Comparison of ENCODE assay signal across 8 cellular contexts in the genomic region with DNA sequence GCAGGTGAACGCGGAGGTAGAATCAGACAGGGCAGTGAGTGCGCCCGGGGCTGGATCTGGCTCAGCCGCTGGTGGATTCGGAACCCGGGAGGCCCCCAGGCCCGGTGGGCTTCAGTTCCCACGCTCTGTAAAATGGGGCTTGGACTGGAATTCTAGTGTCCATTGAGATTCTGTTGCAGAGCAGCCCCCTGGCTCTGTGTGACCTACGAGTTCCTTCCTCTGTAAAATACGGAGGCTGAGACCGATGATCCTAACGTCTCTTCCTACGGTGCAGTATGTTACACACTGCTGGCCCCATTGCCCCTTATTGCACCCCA. TPM values are rescaled to one million over a fixed set of nuclear protein-coding genes. Genes with fewer than 3 reads are reported as not detected.
A peak's percentile ranks its signal among the peaks of the same experiment; 100 is the strongest.
DNase-seq lines count a peak whose midpoint lies in the region; TF ChIP-seq lines count a peak whose summit lies in the region.

No MANE protein-coding gene starts in this region.

- H3K4me3 ChIP-seq in GM12864 (ENCODE audit: low read depth, low read length) (peak overlapping the region; percentile 84), NT2/D1 (ENCODE audit: insufficient read length, low read depth) (peak overlapping the region; percentile 71), epithelial cell of esophagus (ENCODE audit: low read length) (peak overlapping the region; percentile 83)

- DNase-seq in GM12864 (ENCODE audit: low read depth) = no peak
- DNase-seq in NT2/D1 (ENCODE audit: low read depth, low spot score) = no peak
- DNase-seq in epithelial cell of esophagus (ENCODE audit: low read depth) = no peak
- no peak for DNase-seq in osteocyte (ENCODE audit: extremely low spot score, unreplicated experiment)
- no peak for DNase-seq in NCI-H187 treated with DMSO at 0.1 percent for 48 hours (lab: John Stamatoyannopoulos, UW)
- no peak for DNase-seq in posterior cingulate gyrus
- no peak for DNase-seq in NCI-H2227 (lab: John Stamatoyannopoulos, UW; ENCODE audit: unreplicated experiment)
- DNase-seq in stimulated activated CD4-positive, alpha-beta T cell treated with anti-CD3 and anti-CD28 coated beads, Interleukin-4, amount 100 ng/mL, for 24 hours = no peak

- no peaks in the 10 kb centered on the region for H3K27me3 Mint-ChIP-seq in osteocyte (ENCODE audit: unreplicated experiment)

- peaks cover 3% of the 10 kb centered on the region for H3K36me3 ChIP-seq in NT2/D1 (ENCODE audit: insufficient read depth, insufficient read length, low read length)

- peaks cover 13% of the 10 kb centered on the region for H3K4me1 Mint-ChIP-seq in osteocyte (ENCODE audit: unreplicated experiment)

- intact Hi-C loops in posterior cingulate gyrus (cut with DNase I) = loop anchor here (5.0 kb wide), 1 partner anchor 236 kb away; no protein-coding TSS in a partner anchor

- peaks cover 36% of the 10 kb centered on the region for H3K27me3 ChIP-seq in NT2/D1 (ENCODE audit: insufficient read depth, insufficient read length)

- H3K27ac Mint-ChIP-seq in osteocyte (ENCODE audit: unreplicated experiment) = no peak overlapping the region

- no peaks in the 10 kb centered on the region for H3K9me3 Mint-ChIP-seq in osteocyte (ENCODE audit: unreplicated experiment)

- H3K4me1 ChIP-seq in NT2/D1 (ENCODE audit: insufficient read depth, insufficient read length) = peaks cover 3% of the 10 kb centered on the region

- H3K9me3 ChIP-seq in NT2/D1 (ENCODE audit: insufficient read depth, low read length) = no peaks in the 10 kb centered on the region

- no peak for TF ChIP-seq CTCF in GM12864 (IDR thresholded peaks at IDR 0.05; ENCODE audit: low read depth, low read length, missing control alignments)
- no peak for TF ChIP-seq CTCF in epithelial cell of esophagus (IDR thresholded peaks at IDR 0.05; ENCODE audit: insufficient read depth, low read depth, low read length, missing control alignments)
- TF ChIP-seq CTCF in osteocyte (IDR thresholded peaks at IDR 0.05) = no peak

- H3K36me3 Mint-ChIP-seq in osteocyte (ENCODE audit: unreplicated experiment) = no peaks in the 10 kb centered on the region

- H3K4me3 Mint-ChIP-seq in osteocyte (ENCODE audit: unreplicated experiment) = peak overlapping the region; percentile 97

- peak overlapping the region; percentile 93 for H3K9ac ChIP-seq in NT2/D1 (ENCODE audit: insufficient read length, low read depth)

RNA-seq across cellular contexts. Expression of gene SSH3, which starts 14.9 kb away (rescaled TPM):
- total RNA-seq in osteocyte = 28.5 and 28.6 TPM in 2 replicates

RNA-seq across cellular contexts. Expression of gene ANKRD13D, which starts 29.1 kb away (rescaled TPM):
- 54.3 and 56.2 TPM in 2 replicates for total RNA-seq in osteocyte

RNA-seq across cellular contexts. Expression of gene POLD4, which starts 35.1 kb away (rescaled TPM):
- total RNA-seq in osteocyte = 53.2 and 64.0 TPM in 2 replicates

RNA-seq across cellular contexts. Expression of gene GRK2, which starts 51.9 kb away (rescaled TPM):
- 41.5 and 45.0 TPM in 2 replicates for total RNA-seq in osteocyte

RNA-seq across cellular contexts. Expression of gene CLCF1, which starts 55.2 kb away (rescaled TPM):
- total RNA-seq in osteocyte = 7.2 and 7.8 TPM in 2 replicates
